In genomic region chr4:113159901-113160545, GRCh38 we compare ENCODE assay signal across 18 cellular contexts.
DNase-seq lines count a peak whose midpoint lies in the region; ATAC-seq and TF ChIP-seq lines count a peak whose summit lies in the region.
"Had no signal": no experiment of that assay in that cellular context is flagged by ENCODE, and none has a peak within 500 bp of the region (broad histone marks: within the 10 kb centered on the region; RNA-seq: fewer than 3 reads in every experiment).

No MANE protein-coding gene starts in this region.

- H4K20me1 ChIP-seq in mammary epithelial cell (ENCODE audit: insufficient read depth, low read length), result no peaks in the 10 kb centered on the region
- H4K20me1 ChIP-seq: BLaER1 treated with 17β-estradiol and CSF1 and Interleukin-3, amounts not matched to agents 10 nM and 100 nM had no signal

- H3K27me3 ChIP-seq in mammary epithelial cell (ENCODE audit: insufficient read depth, low read length), result no peaks in the 10 kb centered on the region
- H3K27me3 ChIP-seq: BLaER1 treated with 17β-estradiol and CSF1 and Interleukin-3, amounts not matched to agents 10 nM and 100 nM; SJCRH30 had no signal

- H2AFZ ChIP-seq in mammary epithelial cell (ENCODE audit: low read depth, low read length), result no peak overlapping the region
- H2AFZ ChIP-seq: GM23338 had no signal

- H3K79me2 ChIP-seq in mammary epithelial cell (ENCODE audit: insufficient read depth, low read length), result no peaks in the 10 kb centered on the region

- H3K4me1 ChIP-seq in HEK293 (ENCODE audit: control insufficient read depth, insufficient read depth, low read length) (no peaks in the 10 kb centered on the region), mammary epithelial cell (ENCODE audit: insufficient read depth, low read length) (peaks cover 11% of the 10 kb centered on the region)
- H3K4me1 ChIP-seq: BLaER1 treated with 17β-estradiol and CSF1 and Interleukin-3, amounts not matched to agents 10 nM and 100 nM had no signal

- H3K27ac ChIP-seq in HEK293 (ENCODE audit: extremely low read depth, low read depth, low read length), result no peak overlapping the region
- H3K27ac ChIP-seq in mammary epithelial cell (ENCODE audit: insufficient read depth, low read depth, low read length), result no peak overlapping the region
- H3K27ac ChIP-seq: BLaER1 treated with 17β-estradiol and CSF1 and Interleukin-3, amounts not matched to agents 10 nM and 100 nM; KMS-11; SJCRH30 had no signal

- CTCF ChIA-PET in HEK293 (lab: Yijun Ruan, JAX) (interaction anchor here (0.7 kb wide), 1 partner anchor 119 kb away, joined by 3 read pairs; no protein-coding TSS in a partner anchor), mammary epithelial cell (lab: Charles Lee; ENCODE audit: low non-redundant PET) (interaction anchor here (0.6 kb wide), 2 partner anchors 22 to 1105 kb away, joined by 3 to 4 read pairs; no protein-coding TSS in a partner anchor)

- POLR2A ChIA-PET in HEK293 (lab: Yijun Ruan, JAX), result no interaction called here

- dilution Hi-C loops in mammary epithelial cell (cut with HindIII; ENCODE audit: low sequenced_read_pairs), result no loop called here

- BruUV-seq in mammary epithelial cell (replicated peaks; lab: Mats Ljungman, UMichigan), result no TSS peak

- in situ Hi-C loops in mammary epithelial cell (cut with MboI; ENCODE audit: low sequenced_read_pairs in 2 of 2), result no loop called here

- H3K4me3 ChIP-seq in HEK293 (ENCODE audit: low read depth, low read length), result no peak overlapping the region
- no peak overlapping the region for H3K4me3 ChIP-seq in mammary epithelial cell (replicated peaks in 1 of 3; ENCODE audit: insufficient read depth in 1 of 3, low read depth in 2 of 3, low read length in 3 of 3)
- H3K4me3 ChIP-seq: BLaER1 treated with 17β-estradiol and CSF1 and Interleukin-3, amounts not matched to agents 10 nM and 100 nM; GM23338; SJCRH30 had no signal

- no peak overlapping the region for H3K4me2 ChIP-seq in mammary epithelial cell (ENCODE audit: insufficient read depth, low read depth, low read length)
- H3K4me2 ChIP-seq: BLaER1 treated with 17β-estradiol and CSF1 and Interleukin-3, amounts not matched to agents 10 nM and 100 nM; GM23338; KMS-11 had no signal

- H3K36me3 ChIP-seq in HEK293 (ENCODE audit: control insufficient read depth in 2 of 2, insufficient read depth in 1 of 2, low read length in 2 of 2) (no peaks in the 10 kb centered on the region), mammary epithelial cell (ENCODE audit: insufficient read depth, low read length) (no peaks in the 10 kb centered on the region)
- H3K36me3 ChIP-seq: BLaER1 treated with 17β-estradiol and CSF1 and Interleukin-3, amounts not matched to agents 10 nM and 100 nM; SJCRH30 had no signal

- intact Hi-C loops in mammary epithelial cell (cut with micrococcal nuclease), result no loop called here

- 57% methylated on average over 4 of the region's 4 CpGs for WGBS in mammary epithelial cell (ENCODE audit: low coverage, missing lambda C conversion rate)

- TF ChIP-seq CTCF in HEK293 (tag by site-specific recombination; IDR thresholded peaks at IDR 0.05) (no peak), mammary epithelial cell (conservative IDR thresholded peaks at IDR 0.05 in 1 of 2, IDR thresholded peaks at IDR 0.05 in 1 of 2; ENCODE audit: extremely low read depth in 1 of 2, insufficient read depth in 1 of 2, low read depth in 1 of 2, low read length in 2 of 2) (no peak)

- H3K9me3 ChIP-seq in HEK293 (ENCODE audit: control insufficient read depth, insufficient read depth, low read depth, low read length) (no peaks in the 10 kb centered on the region), mammary epithelial cell (replicated peaks; ENCODE audit: insufficient read depth, low read length) (no peaks in the 10 kb centered on the region)
- H3K9me3 ChIP-seq: BLaER1 treated with 17β-estradiol and CSF1 and Interleukin-3, amounts not matched to agents 10 nM and 100 nM; SJCRH30 had no signal

- DNase-seq in A172 (ENCODE audit: low spot score) (peak; percentile 2), mammary epithelial cell (peak; percentile 40), glomerular visceral epithelial cell (ENCODE audit: extremely low spot score) (peak; percentile 12), DMS 273 (lab: John Stamatoyannopoulos, UW; ENCODE audit: unreplicated experiment) (no peak), NCI-H524 (lab: John Stamatoyannopoulos, UW) (no peak)
- DNase-seq: CD8-positive, alpha-beta memory T cell; DMS79 treated with DMSO at 0.1 percent for 48 hours; NCI-H1092; NCI-H2107; NCI-H2227 treated with DMSO at 0.1 percent for 48 hours; NCI-H526 treated with DMSO at 0.1 percent for 48 hours; SJCRH30 had no signal

- no peak for ATAC-seq in GM21529 (IDR thresholded peaks at IDR 0.05; ENCODE audit: unreplicated experiment)
- ATAC-seq in GM21717 (IDR thresholded peaks at IDR 0.05; ENCODE audit: unreplicated experiment), result no peak
- ATAC-seq: GM23338 had no signal

- H3K9ac ChIP-seq in mammary epithelial cell (ENCODE audit: insufficient read depth, low read length), result no peak overlapping the region
- H3K9ac ChIP-seq: BLaER1 treated with 17β-estradiol and CSF1 and Interleukin-3, amounts not matched to agents 10 nM and 100 nM; KMS-11 had no signal

TF ChIP-seq in HEK293, 187 proteins besides CTCF, POLR2A, EP300 and RAD21:
- 0 out of 2 replicates have a peak, but pooled peaks have one; percentile 17 for TF ChIP-seq ZNF629 (tag by site-specific recombination; IDR thresholded peaks at IDR 0.05)
- no peak for TF ChIP-seq ZNF510 (tag by site-specific recombination; IDR thresholded peaks at IDR 0.05; ENCODE audit: insufficient replicate concordance)
TF ChIP-seq in HEK293: peak in this region for 1.

Comparison
In these comparisons a context has a peak if more than half of its experiments do, and no peak if none do; other contexts are left out.
1. DNase-seq: peak in A172 (single experiment), mammary epithelial cell (single experiment) and glomerular visceral epithelial cell (single experiment); none in DMS 273 (single experiment) and NCI-H524 (0 of 2).